Comparison of ENCODE assay signal across 20 cellular contexts in the genomic region with DNA sequence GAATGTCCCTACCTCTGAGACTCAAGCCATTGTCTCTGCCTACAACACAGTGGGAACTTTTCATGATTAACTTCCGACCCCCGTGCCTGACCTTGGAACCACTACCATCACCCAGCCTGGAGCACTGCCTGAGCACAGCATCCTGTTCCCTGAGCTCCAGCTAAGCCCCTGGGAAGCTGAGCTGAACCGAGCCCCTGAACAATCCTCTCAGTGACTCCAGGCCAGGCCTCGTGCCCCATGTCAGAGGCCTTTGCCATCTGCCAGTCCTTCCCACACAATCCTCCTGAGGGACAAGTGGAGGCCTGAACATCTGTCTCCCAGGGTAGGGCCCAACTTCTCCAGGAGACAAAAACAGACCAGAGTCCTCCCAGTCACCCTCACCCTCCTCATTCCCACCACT. TPM values are rescaled to one million over a fixed set of nuclear protein-coding genes. Genes with fewer than 3 reads are reported as not detected.
A peak's percentile ranks its signal among the peaks of the same experiment; 100 is the strongest.
DNase-seq lines count a peak whose midpoint lies in the region; TF ChIP-seq lines count a peak whose summit lies in the region.
"Had no signal": no experiment of that assay in that cellular context is flagged by ENCODE, and none has a peak within 500 bp of the region (broad histone marks: within the 10 kb centered on the region; RNA-seq: fewer than 3 reads in every experiment).

No MANE protein-coding gene starts in this region.

- DNase-seq in NCI-H82 (lab: John Stamatoyannopoulos, UW) (peak; percentile 34), NCI-H82 treated with DMSO at 0.1 percent for 48 hours (lab: John Stamatoyannopoulos, UW; ENCODE audit: unreplicated experiment) (no peak), chondrocyte (ENCODE audit: low spot score) (peak; percentile 59), osteoblast (ENCODE audit: insufficient read length, low spot score, missing footprints) (peak; percentile 4), NCI-H1930 (lab: John Stamatoyannopoulos, UW) (no peak), transverse colon (no peak), NAMALWA (ENCODE audit: low spot score) (no peak)
- DNase-seq: CD4-positive, alpha-beta T cell; DMS53; GOT3 had no signal

- no peaks in the 10 kb centered on the region for H4K20me1 ChIP-seq in BLaER1 treated with 17β-estradiol and CSF1 and Interleukin-3, amounts not matched to agents 10 nM and 100 nM
- H4K20me1 ChIP-seq in osteoblast (ENCODE audit: insufficient read depth, low read length) = no peaks in the 10 kb centered on the region

- H3K4me1 ChIP-seq in BLaER1 treated with 17β-estradiol and CSF1 and Interleukin-3, amounts not matched to agents 10 nM and 100 nM = peaks cover 36 to 62% (median 58%) of the 10 kb centered on the region in 10 experiments
- H3K4me1 ChIP-seq in osteoblast (ENCODE audit: insufficient read depth, low read length) = no peaks in the 10 kb centered on the region
- H3K4me1 ChIP-seq in transverse colon = no peaks in the 10 kb centered on the region
- H3K4me1 ChIP-seq: Caco-2 had no signal

- H3K27me3 Mint-ChIP-seq in chondrocyte (ENCODE audit: low read depth) = peaks cover 17% of the 10 kb centered on the region
- H3K27me3 Mint-ChIP-seq: B cell had no signal

- no peak for TF ChIP-seq CTCF in chondrocyte (IDR thresholded peaks at IDR 0.05)
- TF ChIP-seq CTCF in osteoblast (IDR thresholded peaks at IDR 0.05; ENCODE audit: extremely low read depth, low read depth, low read length) = no peak
- no peak for TF ChIP-seq CTCF in transverse colon (IDR thresholded peaks at IDR 0.05)

- in situ Hi-C loops in transverse colon (cut with MboI; ENCODE audit: low pct_ligation_motif_present in 1 of 4, low pct_unique_long_range_greater_than_20kb in 1 of 4, low sequenced_read_pairs in 3 of 4) = no loop called here

- H3K36me3 ChIP-seq in BLaER1 treated with 17β-estradiol and CSF1 and Interleukin-3, amounts not matched to agents 10 nM and 100 nM = no peaks in the 10 kb centered on the region
- H3K36me3 ChIP-seq in osteoblast (ENCODE audit: insufficient read depth, low read length) (no peaks in the 10 kb centered on the region), transverse colon (no peaks in the 10 kb centered on the region)

- H3K27me3 ChIP-seq in BLaER1 treated with 17β-estradiol and CSF1 and Interleukin-3, amounts not matched to agents 10 nM and 100 nM = no peaks in the 10 kb centered on the region
- H3K27me3 ChIP-seq in osteoblast (ENCODE audit: insufficient read depth, low read length) (peaks cover 5% of the 10 kb centered on the region), transverse colon (peaks cover 6% of the 10 kb centered on the region)

- no peaks in the 10 kb centered on the region for H3K36me3 Mint-ChIP-seq in chondrocyte (ENCODE audit: low read depth)

- 79 to 80% methylated on average over 2 to 4 of the region's 4 CpGs for WGBS in transverse colon (ENCODE audit: low coverage in 1 of 2), 2 donors

- TF ChIP-seq POLR2A in transverse colon (IDR thresholded peaks at IDR 0.05) = no peak

- no peak overlapping the region for H3K27ac ChIP-seq in BLaER1 treated with 17β-estradiol and CSF1 and Interleukin-3, amounts not matched to agents 10 nM and 100 nM
- H3K27ac ChIP-seq in osteoblast (ENCODE audit: low read depth, low read length) (no peak overlapping the region), transverse colon (no peak overlapping the region)
- H3K27ac ChIP-seq: C4-2B had no signal

- intact Hi-C loops in transverse colon (cut with DNase I; ENCODE audit: low total_unique reads) = no loop called here

- H3K4me1 Mint-ChIP-seq in chondrocyte (ENCODE audit: low read depth) = no peaks in the 10 kb centered on the region

- H3K4me3 Mint-ChIP-seq in chondrocyte (ENCODE audit: unreplicated experiment) = no peak overlapping the region
- H3K4me3 Mint-ChIP-seq: B cell; CD4-positive, alpha-beta T cell; HFFc6 had no signal

- no peak overlapping the region for H3K27ac Mint-ChIP-seq in chondrocyte (ENCODE audit: unreplicated experiment)
- H3K27ac Mint-ChIP-seq: B cell; CD4-positive, alpha-beta T cell; HFFc6 had no signal

- H2AFZ ChIP-seq in osteoblast (ENCODE audit: low read length) = no peak overlapping the region

- H3K9me3 ChIP-seq in BLaER1 treated with 17β-estradiol and CSF1 and Interleukin-3, amounts not matched to agents 10 nM and 100 nM (replicated peaks in 1 of 11) = no peaks in the 10 kb centered on the region
- no peaks in the 10 kb centered on the region for H3K9me3 ChIP-seq in osteoblast (ENCODE audit: low read depth, low read length)
- no peaks in the 10 kb centered on the region for H3K9me3 ChIP-seq in transverse colon
- H3K9me3 ChIP-seq: Caco-2 had no signal

- H3K4me2 ChIP-seq in BLaER1 treated with 17β-estradiol and CSF1 and Interleukin-3, amounts not matched to agents 10 nM and 100 nM = peak overlapping the region in 9 of 11 experiments; percentile 5 to 58 (median 33); a peak in 15 of 22 replicates
- H3K4me2 ChIP-seq in osteoblast (ENCODE audit: insufficient read depth, low read length) = no peak overlapping the region

- H3K9ac ChIP-seq in BLaER1 treated with 17β-estradiol and CSF1 and Interleukin-3, amounts not matched to agents 10 nM and 100 nM = no peak overlapping the region

- H3K9me3 Mint-ChIP-seq in chondrocyte (ENCODE audit: low read depth) = no peaks in the 10 kb centered on the region
- H3K9me3 Mint-ChIP-seq: CD4-positive, alpha-beta T cell; HFFc6 had no signal

- no peak for TF ChIP-seq EP300 in transverse colon (IDR thresholded peaks at IDR 0.05; ENCODE audit: low read depth)

- H3K4me3 ChIP-seq in BLaER1 treated with 17β-estradiol and CSF1 and Interleukin-3, amounts not matched to agents 10 nM and 100 nM = no peak overlapping the region
- no peak overlapping the region for H3K4me3 ChIP-seq in osteoblast (ENCODE audit: insufficient read depth, low read length)
- no peak overlapping the region for H3K4me3 ChIP-seq in transverse colon
- H3K4me3 ChIP-seq: GM12878 had no signal

- no peaks in the 10 kb centered on the region for H3K79me2 ChIP-seq in osteoblast (ENCODE audit: insufficient read depth, low read length)

RNA-seq across cellular contexts. Expression of a gene that starts 17.5 kb away (rescaled TPM):
- total RNA-seq in chondrocyte = not detected in 3 replicates
- total RNA-seq in osteoblast = not detected in 2 replicates
- total RNA-seq in transverse colon = 1 to 10 TPM in 2 of 4 donors, under 1 TPM in 1, not detected in 1; 0.82 to 2.2 (median 1.6) TPM
- total RNA-seq: A172; B cell; Caco-2; CD4-positive, alpha-beta T cell; G401; GM12878; H7; HFFc6; IMR-90 had no signal

RNA-seq across cellular contexts. Expression of a gene that starts 30.6 kb away (rescaled TPM):
- total RNA-seq in chondrocyte (not detected in 3 replicates), osteoblast (not detected in 2 replicates), transverse colon (not detected)
- total RNA-seq: A172; B cell; Caco-2; CD4-positive, alpha-beta T cell; G401; GM12878; H7; HFFc6; IMR-90 had no signal

RNA-seq across cellular contexts. Expression of a gene that starts 30.9 kb away (rescaled TPM):
- total RNA-seq in chondrocyte = not detected in 3 replicates
- total RNA-seq in osteoblast = not detected in 2 replicates
- not detected for total RNA-seq in transverse colon
- total RNA-seq: A172; B cell; Caco-2; CD4-positive, alpha-beta T cell; G401; GM12878; H7; HFFc6; IMR-90 had no signal

RNA-seq across cellular contexts. Expression of a gene that starts 46.1 kb away (rescaled TPM):
- total RNA-seq in chondrocyte (1,424 to 1,797 TPM (median 1,457 TPM) in 3 replicates), osteoblast (486 and 791 TPM in 2 replicates), transverse colon (1,000 to 10,000 TPM in 2 of 4 donors, 100 to 1,000 TPM in 2; 595 to 1,336 (median 1,016) TPM)

RNA-seq across cellular contexts. Expression of a gene that starts 58.6 kb away (rescaled TPM):
- not detected in 3 replicates for total RNA-seq in chondrocyte
- total RNA-seq in osteoblast = not detected in 2 replicates
- 100 to 1,000 TPM in 2 of 4 donors, 10 to 100 TPM in 2; 33.8 to 209 (median 104) TPM for total RNA-seq in transverse colon
- total RNA-seq: A172; B cell; CD4-positive, alpha-beta T cell; G401; H7; HFFc6; IMR-90 had no signal

Comparison
In these comparisons a context has a peak if more than half of its experiments do, and no peak if none do; other contexts are left out.
1. DNase-seq: peak in NCI-H82 (single experiment), chondrocyte (single experiment) and osteoblast (single experiment); none in NCI-H82 treated with DMSO at 0.1 percent for 48 hours (single experiment), NCI-H1930 (0 of 2), transverse colon (single experiment) and NAMALWA (single experiment).